32 cellular contexts compared by ENCODE assay signal in the genomic region with DNA sequence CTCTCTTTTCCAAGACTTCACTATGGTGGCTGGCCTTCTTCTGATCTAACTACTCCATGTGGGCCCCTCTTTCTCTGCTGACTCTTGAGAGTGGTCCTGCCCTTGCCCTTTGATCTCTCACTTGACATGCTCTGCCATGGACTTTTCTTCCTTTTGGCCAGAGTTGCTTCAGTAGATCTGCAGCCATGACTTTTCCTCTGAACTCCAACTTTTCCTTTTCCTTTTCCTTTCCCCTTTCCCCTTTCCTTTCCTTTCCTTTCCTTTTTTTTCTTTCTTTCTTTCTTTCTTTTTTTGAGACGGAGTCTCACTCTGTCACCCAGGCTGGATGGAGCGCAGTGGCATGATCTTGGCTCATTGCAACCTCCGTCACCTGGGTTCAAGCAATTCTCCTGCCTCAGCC.
"Had no signal": no experiment of that assay in that cellular context is flagged by ENCODE, and none has a peak within 500 bp of the region (broad histone marks: within the 10 kb centered on the region; RNA-seq: fewer than 3 reads in every experiment).

No MANE protein-coding gene starts in this region.

- H3K4me1 ChIP-seq: adrenal gland, breast epithelium had no signal

- H3K4me3 Mint-ChIP-seq: activated B cell treated with CpG ODN at 0.5 μM for 24 hours; activated CD8-positive, alpha-beta T cell treated with anti-CD3 and anti-CD28 coated beads for 36 hours; activated naive CD4-positive, alpha-beta T cell treated with anti-CD3 and anti-CD28 coated beads for 36 hours; activated naive CD4-positive, alpha-beta T cell treated with anti-CD3 and anti-CD28 coated beads, Interleukin-2, amount 50 U/mL, for 24 hours; activated naive CD8-positive, alpha-beta T cell treated with anti-CD3 and anti-CD28 coated beads for 36 hours; activated naive CD8-positive, alpha-beta T cell treated with anti-CD3 and anti-CD28 coated beads, Interleukin-2, amount 50 U/mL, for 24 hours; activated T-cell treated with anti-CD3 and anti-CD28 coated beads, Interleukin-2, amount 50 U/mL, for 4 hours; activated T-helper 17 cell treated with anti-CD3 and anti-CD28 coated beads, Interleukin-2, amount 50 U/mL, for 72 hours; brain; T-helper 17 cell; T-helper 2 cell treated with Interferon-gamma antibody and Interleukin-4, amounts not matched to agents 5 μg/mL and 100 μg/mL, for 36 hours had no signal

- H3K27me3 Mint-ChIP-seq: activated B cell treated with CpG ODN at 0.5 μM for 24 hours; activated CD8-positive, alpha-beta T cell treated with anti-CD3 and anti-CD28 coated beads for 36 hours; activated naive CD4-positive, alpha-beta T cell treated with anti-CD3 and anti-CD28 coated beads, Interleukin-2, amount 50 U/mL, for 24 hours; activated naive CD8-positive, alpha-beta T cell treated with anti-CD3 and anti-CD28 coated beads for 36 hours; activated naive CD8-positive, alpha-beta T cell treated with anti-CD3 and anti-CD28 coated beads, Interleukin-2, amount 50 U/mL, for 24 hours; activated T-helper 17 cell treated with anti-CD3 and anti-CD28 coated beads, Interleukin-2, amount 50 U/mL, for 72 hours; brain; T-helper 17 cell had no signal

- DNase-seq: activated B cell treated with CpG ODN at 0.5 μM for 24 hours; activated CD4-positive, alpha-beta T cell treated with anti-CD3 and anti-CD28 coated beads for 48 hours; activated CD4-positive, alpha-beta T cell treated with anti-CD3 and anti-CD28 coated beads, Interleukin-2, amount 50 U/mL, for 1 hour; activated CD4-positive, alpha-beta T cell treated with anti-CD3 and anti-CD28 coated beads, Interleukin-2, amount 50 U/mL, for 48 hours; activated CD8-positive, alpha-beta memory T cell treated with anti-CD3 and anti-CD28 coated beads for 24 hours; activated CD8-positive, alpha-beta T cell treated with anti-CD3 and anti-CD28 coated beads for 36 hours; activated effector memory CD4-positive, alpha-beta T cell treated with Interleukin-2 at 50 U/mL for 16 hours; activated gamma-delta T cell treated with Interleukin-2 at 50 U/mL for 16 hours; activated naive CD4-positive, alpha-beta T cell treated with anti-CD3 and anti-CD28 coated beads for 36 hours; activated naive CD8-positive, alpha-beta T cell treated with anti-CD3 and anti-CD28 coated beads for 36 hours; activated naive CD8-positive, alpha-beta T cell treated with anti-CD3 and anti-CD28 coated beads, Interleukin-2, amount 50 U/mL, for 24 hours; activated T-cell treated with anti-CD3 and anti-CD28 coated beads, Interleukin-2, amount 50 U/mL, for 4 hours; adrenal gland; central memory CD4-positive, alpha-beta T cell; cerebellar nuclear complex; effector CD8-positive, alpha-beta T cell; foreskin fibroblast; head of caudate nucleus; T-helper 1 cell; T-helper 17 cell; T1000; WERI-Rb-1 had no signal

- H3K9me3 Mint-ChIP-seq: activated B cell treated with CpG ODN at 0.5 μM for 24 hours; activated CD8-positive, alpha-beta T cell treated with anti-CD3 and anti-CD28 coated beads for 36 hours; activated naive CD4-positive, alpha-beta T cell treated with anti-CD3 and anti-CD28 coated beads for 36 hours; activated naive CD4-positive, alpha-beta T cell treated with anti-CD3 and anti-CD28 coated beads, Interleukin-2, amount 50 U/mL, for 24 hours; activated naive CD8-positive, alpha-beta T cell treated with anti-CD3 and anti-CD28 coated beads, Interleukin-2, amount 50 U/mL, for 24 hours; activated T-cell treated with anti-CD3 and anti-CD28 coated beads, Interleukin-2, amount 50 U/mL, for 4 hours; activated T-helper 17 cell treated with anti-CD3 and anti-CD28 coated beads, Interleukin-2, amount 50 U/mL, for 72 hours; T-helper 2 cell treated with Interferon-gamma antibody and Interleukin-4, amounts not matched to agents 5 μg/mL and 100 μg/mL, for 36 hours had no signal

- H3K27ac ChIP-seq: adrenal gland, breast epithelium, cardiac muscle cell, coronary artery, WERI-Rb-1 had no signal

- H3K4me3 ChIP-seq: adrenal gland, ascending aorta, breast epithelium, cardiac muscle cell had no signal

- H3K4me1 Mint-ChIP-seq: activated B cell treated with CpG ODN at 0.5 μM for 24 hours; activated naive CD8-positive, alpha-beta T cell treated with anti-CD3 and anti-CD28 coated beads for 36 hours; activated naive CD8-positive, alpha-beta T cell treated with anti-CD3 and anti-CD28 coated beads, Interleukin-2, amount 50 U/mL, for 24 hours; activated T-helper 17 cell treated with anti-CD3 and anti-CD28 coated beads, Interleukin-2, amount 50 U/mL, for 72 hours had no signal

- H3K27me3 ChIP-seq: adrenal gland, ascending aorta, breast epithelium, cardiac muscle cell had no signal

- ATAC-seq: activated CD4-positive, CD25-positive, alpha-beta regulatory T cell treated with anti-CD3 and anti-CD28 coated beads, Interleukin-2, amount 50 U/mL, for 24 hours; activated CD8-positive, alpha-beta T cell treated with anti-CD3 and anti-CD28 coated beads for 36 hours; activated naive CD8-positive, alpha-beta T cell treated with anti-CD3 and anti-CD28 coated beads, Interleukin-2, amount 50 U/mL, for 24 hours; activated T-cell treated with anti-CD3 and anti-CD28 coated beads, Interleukin-2, amount 50 U/mL, for 4 hours; activated T-helper 17 cell treated with anti-CD3 and anti-CD28 coated beads, Interleukin-2, amount 50 U/mL, for 72 hours; esophagus mucosa; T-helper 17 cell had no signal

- H3K9me3 ChIP-seq: adrenal gland, ascending aorta, breast epithelium had no signal

- H3K27ac Mint-ChIP-seq: activated B cell treated with CpG ODN at 0.5 μM for 24 hours; activated CD8-positive, alpha-beta T cell treated with anti-CD3 and anti-CD28 coated beads for 36 hours; activated naive CD4-positive, alpha-beta T cell treated with anti-CD3 and anti-CD28 coated beads for 36 hours; activated naive CD4-positive, alpha-beta T cell treated with anti-CD3 and anti-CD28 coated beads, Interleukin-2, amount 50 U/mL, for 24 hours; activated naive CD8-positive, alpha-beta T cell treated with anti-CD3 and anti-CD28 coated beads for 36 hours; activated naive CD8-positive, alpha-beta T cell treated with anti-CD3 and anti-CD28 coated beads, Interleukin-2, amount 50 U/mL, for 24 hours; activated T-helper 17 cell treated with anti-CD3 and anti-CD28 coated beads, Interleukin-2, amount 50 U/mL, for 72 hours; T-helper 17 cell; T-helper 2 cell treated with Interferon-gamma antibody and Interleukin-4, amounts not matched to agents 5 μg/mL and 100 μg/mL, for 36 hours had no signal

- H3K36me3 Mint-ChIP-seq: brain had no signal

- H3K36me3 ChIP-seq: adrenal gland, ascending aorta, breast epithelium, cardiac muscle cell, WERI-Rb-1 had no signal
